In genomic region chr6:43427406-43428111, GRCh38 we compare ENCODE assay signal across 8 cellular contexts. TPM values are rescaled to one million over a fixed set of nuclear protein-coding genes. Genes with fewer than 3 reads are reported as not detected.
DNase-seq lines count a peak whose midpoint lies in the region; ATAC-seq and TF ChIP-seq lines count a peak whose summit lies in the region.

Gene ABCC10 (plus strand): TSS chr6:43427541. CDS start chr6:43427979, 438 bp downstream.

- peaks cover 13% of the 10 kb centered on the region for H3K4me1 Mint-ChIP-seq in activated CD4-positive, alpha-beta T cell treated with anti-CD3 and anti-CD28 coated beads, Interleukin-2, amount 10 ng/mL, durations not matched to agents 24 days and 14 days

- TF ChIP-seq CTCF in coronary artery (IDR thresholded peaks at IDR 0.05): no peak

- peak within 1 kb of the TSS; percentile 99 for H3K4me3 ChIP-seq in coronary artery

- ATAC-seq in GM19324 (IDR thresholded peaks at IDR 0.05; ENCODE audit: low FRiP score, unreplicated experiment) (peak; percentile 90), HG03469 (IDR thresholded peaks at IDR 0.05; ENCODE audit: unreplicated experiment) (peak; percentile 87), left colon (peak; percentile 96)

- no peaks in the 10 kb centered on the region for H3K9me3 Mint-ChIP-seq in activated CD4-positive, alpha-beta T cell treated with anti-CD3 and anti-CD28 coated beads, Interleukin-2, amount 10 ng/mL, durations not matched to agents 24 days and 14 days

- peaks cover 6% of the 10 kb centered on the region for H3K36me3 Mint-ChIP-seq in activated CD4-positive, alpha-beta T cell treated with anti-CD3 and anti-CD28 coated beads, Interleukin-2, amount 10 ng/mL, durations not matched to agents 24 days and 14 days (ENCODE audit: low read depth)

- DNase-seq in C1 segment of cervical spinal cord (lab: John Stamatoyannopoulos, UW) (peak; percentile 82 to 96 (median 92)), NCI-H526 treated with DMSO at 0.1 percent for 48 hours (lab: John Stamatoyannopoulos, UW) (peak; percentile 92), coronary artery (ENCODE audit: low spot score) (peak; percentile 95), left colon (peak; percentile 97)
- peak; percentile 98 for DNase-seq in activated CD4-positive, alpha-beta T cell treated with anti-CD3 and anti-CD28 coated beads, Interleukin-2, amount 10 ng/mL, durations not matched to agents 24 days and 14 days
- peak; percentile 96 for DNase-seq in stimulated activated CD4-positive, alpha-beta T cell treated with anti-CD3 and anti-CD28 coated beads, Interleukin-1b, Interleukin-23, amount 100 ng/mL, for 48 hours

- intact Hi-C loops in activated CD4-positive, alpha-beta T cell treated with anti-CD3 and anti-CD28 coated beads, Interleukin-2, amount 10 ng/mL, durations not matched to agents 24 days and 14 days (cut with micrococcal nuclease): loop anchor here (1.0 to 5.0 kb wide), 5 partner anchors 27 to 255 kb away; partner anchors contain the start of genes SRF, TJAP1 and ZNF318
- intact Hi-C loops in left colon (cut with DNase I, micrococcal nuclease): no loop called here

- H3K27ac Mint-ChIP-seq in activated CD4-positive, alpha-beta T cell treated with anti-CD3 and anti-CD28 coated beads, Interleukin-2, amount 10 ng/mL, durations not matched to agents 24 days and 14 days: peak within 1 kb of the TSS; percentile 98

- peak within 1 kb of the TSS; percentile 98 for H3K4me3 Mint-ChIP-seq in activated CD4-positive, alpha-beta T cell treated with anti-CD3 and anti-CD28 coated beads, Interleukin-2, amount 10 ng/mL, durations not matched to agents 24 days and 14 days

- H3K27ac ChIP-seq in coronary artery: peak within 1 kb of the TSS; percentile 56 to 96

- H3K27me3 Mint-ChIP-seq in activated CD4-positive, alpha-beta T cell treated with anti-CD3 and anti-CD28 coated beads, Interleukin-2, amount 10 ng/mL, durations not matched to agents 24 days and 14 days: no peaks in the 10 kb centered on the region

RNA-seq across cellular contexts. Expression of gene ABCC10, which starts in this region (rescaled TPM):
- total RNA-seq in activated CD4-positive, alpha-beta T cell treated with anti-CD3 and anti-CD28 coated beads, Interleukin-2, amount 10 ng/mL, durations not matched to agents 24 days and 14 days: 38.2 and 40.0 TPM in 2 replicates
- 10 to 100 TPM; 32.1 to 34.6 TPM for total RNA-seq in left colon

Comparison
In these comparisons a context has a peak if more than half of its experiments do, and no peak if none do; other contexts are left out.
1. Peak in every context shown above with its lines: DNase-seq, ATAC-seq, H3K4me3 ChIP-seq and H3K27ac ChIP-seq.